Comparison of ENCODE assay signal across 9 cellular contexts in genomic region chr11:65120831-65121230, GRCh38. TPM values are rescaled to one million over a fixed set of nuclear protein-coding genes. Genes with fewer than 3 reads are reported as not detected.
DNase-seq lines count a peak whose midpoint lies in the region; ATAC-seq and TF ChIP-seq lines count a peak whose summit lies in the region.
"Had no signal": no experiment of that assay in that cellular context is flagged by ENCODE, and none has a peak within 500 bp of the region (broad histone marks: within the 10 kb centered on the region; RNA-seq: fewer than 3 reads in every experiment).

No MANE protein-coding gene starts in this region.

- no peak overlapping the region for H2AFZ ChIP-seq in SK-N-SH (ENCODE audit: low read depth)

- TF ChIP-seq CTCF in SK-N-SH (IDR thresholded peaks at IDR 0.05), result no peak

- H3K27me3 ChIP-seq in SK-N-SH (ENCODE audit: insufficient read depth), result no peaks in the 10 kb centered on the region
- no peaks in the 10 kb centered on the region for H3K27me3 ChIP-seq in iPS-15b (ENCODE audit: control insufficient read depth, insufficient read depth, low read length)

- H3K9ac ChIP-seq in SK-N-SH (peak overlapping the region; percentile 89; the same call in 1 of the 2 replicates), iPS-15b (ENCODE audit: low read depth, low read length) (no peak overlapping the region)

- peak overlapping the region; percentile 93 for H3K4me2 ChIP-seq in SK-N-SH

- DNase-seq in SK-N-SH, result no peak
- DNase-seq in activated CD4-positive, alpha-beta memory T cell treated with anti-CD3 and anti-CD28 coated beads, Interleukin-2, amount 10 ng/mL, durations not matched to agents 7 days and 5 days, result no peak
- no peak for DNase-seq in T-helper 9 cell
- no peak for DNase-seq in NCI-H1092 treated with DMSO at 0.1 percent for 48 hours (lab: John Stamatoyannopoulos, UW)
- DNase-seq: kidney glomerular epithelial cell had no signal

- no peak for TF ChIP-seq RAD21 in SK-N-SH (IDR thresholded peaks at IDR 0.05; ENCODE audit: low read length)

- peaks cover 68% of the 10 kb centered on the region for H3K36me3 Mint-ChIP-seq in activated CD4-positive, alpha-beta memory T cell treated with anti-CD3 and anti-CD28 coated beads, Interleukin-2, amount 10 ng/mL, durations not matched to agents 7 days and 5 days (ENCODE audit: low read depth)
- peaks cover 50% of the 10 kb centered on the region for H3K36me3 Mint-ChIP-seq in stimulated activated memory B cell treated with anti-CD40 and anti-IgM and Interleukin-4, amounts not matched to agents 10 μg/mL and 1 μg/mL and 100 μg/mL, for 72 hours

- H3K36me3 ChIP-seq in SK-N-SH (replicated peaks in 1 of 2; ENCODE audit: control insufficient read depth in 1 of 2, insufficient read depth in 2 of 2, low read length in 1 of 2), result peaks cover 37 to 40% of the 10 kb centered on the region in 2 experiments
- peaks cover 43% of the 10 kb centered on the region for H3K36me3 ChIP-seq in iPS-15b (ENCODE audit: control insufficient read depth, insufficient read depth, low read length)

- no peaks in the 10 kb centered on the region for H3K9me3 Mint-ChIP-seq in activated CD4-positive, alpha-beta memory T cell treated with anti-CD3 and anti-CD28 coated beads, Interleukin-2, amount 10 ng/mL, durations not matched to agents 7 days and 5 days
- H3K9me3 Mint-ChIP-seq in stimulated activated memory B cell treated with anti-CD40 and anti-IgM and Interleukin-4, amounts not matched to agents 10 μg/mL and 1 μg/mL and 100 μg/mL, for 72 hours, result no peaks in the 10 kb centered on the region

- H3K79me2 ChIP-seq in SK-N-SH (ENCODE audit: insufficient read depth), result peaks cover 68% of the 10 kb centered on the region

- WGBS in SK-N-SH (ENCODE audit: low lambda C conversion rate), result 63% methylated on average over 3 of the region's 3 CpGs

- no peaks in the 10 kb centered on the region for H3K27me3 Mint-ChIP-seq in activated CD4-positive, alpha-beta memory T cell treated with anti-CD3 and anti-CD28 coated beads, Interleukin-2, amount 10 ng/mL, durations not matched to agents 7 days and 5 days
- no peaks in the 10 kb centered on the region for H3K27me3 Mint-ChIP-seq in stimulated activated memory B cell treated with anti-CD40 and anti-IgM and Interleukin-4, amounts not matched to agents 10 μg/mL and 1 μg/mL and 100 μg/mL, for 72 hours

- POLR2A ChIA-PET in SK-N-SH (lab: Yijun Ruan, JAX), result no interaction called here
- POLR2A ChIA-PET in activated CD4-positive, alpha-beta memory T cell treated with anti-CD3 and anti-CD28 coated beads, Interleukin-2, amount 10 ng/mL, durations not matched to agents 7 days and 5 days (lab: Charles Lee), result interaction anchor here (0.9 to 8.3 kb wide), 13 partner anchors 10 to 343 kb away, joined by 3 to 157 read pairs (median 11); partner anchors contain the start of genes ARL2, CAPN1, CDCA5 and POLA2

- H3K9me3 ChIP-seq in SK-N-SH (no peaks in the 10 kb centered on the region), iPS-15b (ENCODE audit: control insufficient read depth, insufficient read depth, low read length) (no peaks in the 10 kb centered on the region)

- no peak for TF ChIP-seq EP300 in SK-N-SH (IDR thresholded peaks at IDR 0.05; ENCODE audit: borderline replicate concordance in 1 of 2, low read depth in 1 of 2, low read length in 1 of 2)

- peak overlapping the region; percentile 100 for H3K4me3 Mint-ChIP-seq in activated CD4-positive, alpha-beta memory T cell treated with anti-CD3 and anti-CD28 coated beads, Interleukin-2, amount 10 ng/mL, durations not matched to agents 7 days and 5 days
- peak overlapping the region; percentile 99 for H3K4me3 Mint-ChIP-seq in stimulated activated memory B cell treated with anti-CD40 and anti-IgM and Interleukin-4, amounts not matched to agents 10 μg/mL and 1 μg/mL and 100 μg/mL, for 72 hours

- CTCF ChIA-PET in SK-N-SH (lab: Yijun Ruan, JAX), result interaction anchor here (1.3 to 3.3 kb wide), 5 partner anchors 9 to 107 kb away, joined by 4 to 47 read pairs (median 9); partner anchors contain the start of genes ARL2, CAPN1, SYVN1 and TM7SF2
- CTCF ChIA-PET in activated CD4-positive, alpha-beta memory T cell treated with anti-CD3 and anti-CD28 coated beads, Interleukin-2, amount 10 ng/mL, durations not matched to agents 7 days and 5 days (lab: Charles Lee), result interaction anchor here (0.6 to 3.2 kb wide), 4 partner anchors 9 to 426 kb away, joined by 3 to 36 read pairs (median 12); partner anchors contain the start of genes ARL2 and TM7SF2

- H3F3A ChIP-seq in SK-N-SH (replicated peaks; ENCODE audit: insufficient read depth), result peaks cover 29% of the 10 kb centered on the region

- H3K4me1 ChIP-seq in SK-N-SH (ENCODE audit: control insufficient read depth in 1 of 2, insufficient read depth in 2 of 2, low read depth in 1 of 2, low read length in 1 of 2) (peaks cover 18 to 21% of the 10 kb centered on the region in 2 experiments; a peak in 3 of 4 replicates), iPS-15b (ENCODE audit: control insufficient read depth, insufficient read depth, low read length) (no peaks in the 10 kb centered on the region)

- peaks cover 69% of the 10 kb centered on the region for H3K4me1 Mint-ChIP-seq in activated CD4-positive, alpha-beta memory T cell treated with anti-CD3 and anti-CD28 coated beads, Interleukin-2, amount 10 ng/mL, durations not matched to agents 7 days and 5 days
- peaks cover 71% of the 10 kb centered on the region for H3K4me1 Mint-ChIP-seq in stimulated activated memory B cell treated with anti-CD40 and anti-IgM and Interleukin-4, amounts not matched to agents 10 μg/mL and 1 μg/mL and 100 μg/mL, for 72 hours

- H4K20me1 ChIP-seq in SK-N-SH (ENCODE audit: insufficient read depth), result no peaks in the 10 kb centered on the region

- ATAC-seq in SK-N-SH treated with all-trans-retinoic acid at 6 μM for 48 hours (no peak), GM21619 (IDR thresholded peaks at IDR 0.05; ENCODE audit: unreplicated experiment) (no peak)
- no peak for ATAC-seq in stimulated activated memory B cell treated with anti-CD40 and anti-IgM and Interleukin-4, amounts not matched to agents 10 μg/mL and 1 μg/mL and 100 μg/mL, for 72 hours

- no peak overlapping the region; a peak in 2 of 4 replicates for H3K27ac ChIP-seq in SK-N-SH (ENCODE audit: low read depth in 2 of 2, low read length in 1 of 2)

- peak overlapping the region; percentile 89 to 91 for H3K4me3 ChIP-seq in SK-N-SH (ENCODE audit: low read depth in 2 of 2, low read length in 1 of 2)
- peak overlapping the region; percentile 100 for H3K4me3 ChIP-seq in iPS-15b (ENCODE audit: low read depth, low read length)

- H3K27ac Mint-ChIP-seq in activated CD4-positive, alpha-beta memory T cell treated with anti-CD3 and anti-CD28 coated beads, Interleukin-2, amount 10 ng/mL, durations not matched to agents 7 days and 5 days, result peak overlapping the region; percentile 98
- peak overlapping the region; percentile 100 for H3K27ac Mint-ChIP-seq in stimulated activated memory B cell treated with anti-CD40 and anti-IgM and Interleukin-4, amounts not matched to agents 10 μg/mL and 1 μg/mL and 100 μg/mL, for 72 hours

- no peaks in the 10 kb centered on the region for H3K9me2 ChIP-seq in SK-N-SH

TF ChIP-seq in SK-N-SH, 30 proteins besides CTCF, POLR2A, EP300 and RAD21 (continues in another document):
- TF ChIP-seq JUND (IDR thresholded peaks at IDR 0.05), result no peak
- no peak for TF ChIP-seq TAF1 (IDR thresholded peaks at IDR 0.05; ENCODE audit: borderline replicate concordance, low read depth, low read length)
- TF ChIP-seq FOXJ3 (CRISPR knock-in tag; IDR thresholded peaks at IDR 0.05), result no peak

TF ChIP-seq in SK-N-SH treated with all-trans-retinoic acid at 6 μM for 48 hours, 23 proteins besides CTCF, POLR2A, EP300 and RAD21 (continues in another document):
- TF ChIP-seq RARB (CRISPR knock-in tag; IDR thresholded peaks at IDR 0.05) (no peak), PPARA (CRISPR knock-in tag; IDR thresholded peaks at IDR 0.05; ENCODE audit: borderline replicate concordance) (no peak)

RNA-seq across cellular contexts. Expression of gene FAU, which starts 1.1 kb away (rescaled TPM):
- 912 and 1,210 TPM in 2 replicates for polyA plus RNA-seq in SK-N-SH (2012; rRNA removed)
- polyA plus RNA-seq in SK-N-SH (2012; cell fraction: cytosol; rRNA removed), result 839 and 875 TPM in 2 replicates
- 329 and 754 TPM in 2 replicates for polyA plus RNA-seq in SK-N-SH (2012; cell fraction: nucleus; rRNA removed)
- total RNA-seq in activated CD4-positive, alpha-beta memory T cell treated with anti-CD3 and anti-CD28 coated beads, Interleukin-2, amount 10 ng/mL, durations not matched to agents 7 days and 5 days, result 1,000 to 10,000 TPM in 1 of 2 experiments, 100 to 1,000 TPM in 1; 995 to 1,031 TPM

RNA-seq across cellular contexts. Expression of gene MRPL49, which starts 1.3 kb away (rescaled TPM):
- 56.7 and 89.7 TPM in 2 replicates for polyA plus RNA-seq in SK-N-SH (2012; rRNA removed)
- polyA plus RNA-seq in SK-N-SH (2012; cell fraction: cytosol; rRNA removed), result 50.2 and 68.6 TPM in 2 replicates
- polyA plus RNA-seq in SK-N-SH (2012; cell fraction: nucleus; rRNA removed), result 28.6 and 38.2 TPM in 2 replicates
- total RNA-seq in activated CD4-positive, alpha-beta memory T cell treated with anti-CD3 and anti-CD28 coated beads, Interleukin-2, amount 10 ng/mL, durations not matched to agents 7 days and 5 days, result 10 to 100 TPM; 36.5 to 37.4 TPM

RNA-seq across cellular contexts. Expression of gene ZNHIT2, which starts 3.3 kb away (rescaled TPM):
- polyA plus RNA-seq in SK-N-SH (2012; rRNA removed), result 5.6 and 5.9 TPM in 2 replicates
- 2.4 and 4.1 TPM in 2 replicates for polyA plus RNA-seq in SK-N-SH (2012; cell fraction: cytosol; rRNA removed)
- 4.1 and 8.9 TPM in 2 replicates for polyA plus RNA-seq in SK-N-SH (2012; cell fraction: nucleus; rRNA removed)
- 1 to 10 TPM; 8.1 to 8.6 TPM for total RNA-seq in activated CD4-positive, alpha-beta memory T cell treated with anti-CD3 and anti-CD28 coated beads, Interleukin-2, amount 10 ng/mL, durations not matched to agents 7 days and 5 days

RNA-seq across cellular contexts. Expression of gene TM7SF2, which starts 9.2 kb away (rescaled TPM):
- polyA plus RNA-seq in SK-N-SH (2012; rRNA removed), result 87.8 and 90.0 TPM in 2 replicates
- polyA plus RNA-seq in SK-N-SH (2012; cell fraction: cytosol; rRNA removed), result 38.0 and 59.9 TPM in 2 replicates
- 161 and 164 TPM in 2 replicates for polyA plus RNA-seq in SK-N-SH (2012; cell fraction: nucleus; rRNA removed)
- 10 to 100 TPM; 27.2 to 28.4 TPM for total RNA-seq in activated CD4-positive, alpha-beta memory T cell treated with anti-CD3 and anti-CD28 coated beads, Interleukin-2, amount 10 ng/mL, durations not matched to agents 7 days and 5 days

RNA-seq across cellular contexts. Expression of gene SYVN1, which starts 13.5 kb away (rescaled TPM):
- 14.9 and 31.9 TPM in 2 replicates for polyA plus RNA-seq in SK-N-SH (2012; rRNA removed)
- 25.5 and 32.8 TPM in 2 replicates for polyA plus RNA-seq in SK-N-SH (2012; cell fraction: cytosol; rRNA removed)
- 91.3 and 98.3 TPM in 2 replicates for polyA plus RNA-seq in SK-N-SH (2012; cell fraction: nucleus; rRNA removed)
- total RNA-seq in activated CD4-positive, alpha-beta memory T cell treated with anti-CD3 and anti-CD28 coated beads, Interleukin-2, amount 10 ng/mL, durations not matched to agents 7 days and 5 days, result 10 to 100 TPM; 39.4 to 42.2 TPM
